10 cellular contexts compared by ENCODE assay signal in the genomic region with DNA sequence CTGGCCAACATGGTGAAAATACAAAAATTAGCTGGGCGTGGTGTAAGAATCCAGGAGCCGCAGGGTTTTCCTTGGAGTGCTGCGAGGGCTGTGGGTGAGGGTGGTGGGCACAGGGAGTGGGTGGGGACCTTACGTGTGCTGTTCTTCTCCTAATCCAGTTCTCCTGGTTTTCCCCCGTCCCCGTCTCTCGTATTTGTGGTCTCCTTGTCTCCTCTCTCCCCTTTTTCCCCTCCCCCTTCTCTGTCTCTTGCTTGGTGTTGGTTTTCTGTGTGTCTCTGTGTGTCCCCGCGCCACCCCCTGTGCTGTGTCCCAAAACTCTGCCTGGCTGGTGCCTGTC. TPM values are rescaled to one million over a fixed set of nuclear protein-coding genes. Genes with fewer than 3 reads are reported as not detected.
DNase-seq lines count a peak whose midpoint lies in the region; ATAC-seq, FAIRE-seq and TF ChIP-seq lines count a peak whose summit lies in the region.
"Had no signal": no experiment of that assay in that cellular context is flagged by ENCODE, and none has a peak within 500 bp of the region (broad histone marks: within the 10 kb centered on the region; RNA-seq: fewer than 3 reads in every experiment).

No MANE protein-coding gene starts in this region.

- H2BK120ac ChIP-seq in H9 (ENCODE audit: low read depth, low read length, poor library complexity, severe bottlenecking), result no peak overlapping the region

- H3K79me1 ChIP-seq in H9 (ENCODE audit: insufficient read depth, low read depth, low read length, poor library complexity, severe bottlenecking), result peaks cover 8% of the 10 kb centered on the region

- peak overlapping the region; percentile 92 to 97 for H3K4me3 Mint-ChIP-seq in H9
- H3K4me3 Mint-ChIP-seq in activated T-helper 17 cell treated with anti-CD3 and anti-CD28 coated beads, Interleukin-2, amount 50 U/mL, for 72 hours, result peak overlapping the region; percentile 96

- no peak overlapping the region for H3K27ac ChIP-seq in H9 (ENCODE audit: insufficient read length, low read depth, low read length)
- no peak overlapping the region for H3K27ac ChIP-seq in hepatocyte
- peak overlapping the region; percentile 92 for H3K27ac ChIP-seq in skeletal muscle tissue (ENCODE audit: low read depth, low read length)

- ATAC-seq in activated T-helper 17 cell treated with anti-CD3 and anti-CD28 coated beads, Interleukin-2, amount 50 U/mL, for 72 hours (replicated peaks), result no peak
- ATAC-seq in GM18868 (IDR thresholded peaks at IDR 0.05; ENCODE audit: unreplicated experiment) (no peak), GM19023 (IDR thresholded peaks at IDR 0.05; ENCODE audit: unreplicated experiment) (no peak)

- H3K56ac ChIP-seq in H9 (ENCODE audit: insufficient read length, low read depth, low read length), result no peak overlapping the region

- H2AFZ ChIP-seq in H9 (ENCODE audit: low read length) (no peak overlapping the region), hepatocyte (no peak overlapping the region)

- H3K4me1 ChIP-seq in H9 (ENCODE audit: insufficient read depth, low read length) (peaks cover 6% of the 10 kb centered on the region; the same call in 1 of the 2 replicates), hepatocyte (ENCODE audit: insufficient read depth) (peaks cover 7% of the 10 kb centered on the region), skeletal muscle tissue (ENCODE audit: control insufficient read depth in 3 of 3, insufficient read depth in 3 of 3, low read length in 3 of 3) (peaks cover 36 to 44% (median 39%) of the 10 kb centered on the region in 3 donors)

- H3K4me2 ChIP-seq in H9 (ENCODE audit: insufficient read depth, insufficient read length, low read length) (peak overlapping the region; percentile 100), hepatocyte (peak overlapping the region; percentile 94)

- no peak for FAIRE-seq in D721Med (lab: Jason Lieb, UNC)

- H3K9ac ChIP-seq in H9 (ENCODE audit: extremely low read depth, insufficient read length, low read length), result no peak overlapping the region
- peak overlapping the region; percentile 86 to 92 (median 89) for H3K9ac ChIP-seq in skeletal muscle tissue (ENCODE audit: low read depth in 1 of 3, low read length in 3 of 3)

- H3T11ph ChIP-seq in H9 (ENCODE audit: low read length), result no peak overlapping the region

- H3K9me3 ChIP-seq in H9 (ENCODE audit: control insufficient read depth, low read depth, low read length) (no peaks in the 10 kb centered on the region), hepatocyte (ENCODE audit: low read depth) (no peaks in the 10 kb centered on the region), skeletal muscle tissue (ENCODE audit: control insufficient read depth in 3 of 3, low read length in 3 of 3) (no peaks in the 10 kb centered on the region)

- DNase-seq in H9 (no peak), hepatocyte (ENCODE audit: low spot score) (no peak), D721Med (ENCODE audit: insufficient read length, low spot score) (no peak), T-helper 9 cell (no peak)

- no peak overlapping the region for H3K4ac ChIP-seq in H9 (ENCODE audit: low read depth, low read length)

- no peak overlapping the region for H2BK15ac ChIP-seq in H9 (ENCODE audit: low read depth, low read length)

- no peak overlapping the region for H4K8ac ChIP-seq in H9 (replicated peaks; ENCODE audit: insufficient read length, low read depth, low read length)

- H2BK12ac ChIP-seq in H9 (ENCODE audit: insufficient read length, low read depth, low read length), result no peak overlapping the region

- H3K23ac ChIP-seq in H9 (ENCODE audit: insufficient read length, low read depth, low read length), result no peak overlapping the region

- H3K9me3 Mint-ChIP-seq in H9, result no peaks in the 10 kb centered on the region
- no peaks in the 10 kb centered on the region for H3K9me3 Mint-ChIP-seq in activated T-helper 17 cell treated with anti-CD3 and anti-CD28 coated beads, Interleukin-2, amount 50 U/mL, for 72 hours

- H3K27ac Mint-ChIP-seq in H9, result peak overlapping the region; percentile 43 to 96 (median 88); a peak in 5 of 7 replicates
- H3K27ac Mint-ChIP-seq in activated T-helper 17 cell treated with anti-CD3 and anti-CD28 coated beads, Interleukin-2, amount 50 U/mL, for 72 hours, result peak overlapping the region; percentile 95

- H3K4me3 ChIP-seq in hepatocyte (peak overlapping the region; percentile 4), skeletal muscle tissue (ENCODE audit: low read length in 3 of 3) (peak overlapping the region; percentile 82 to 91 (median 83))

- H4K5ac ChIP-seq in H9 (ENCODE audit: insufficient read length, low read depth, low read length), result no peak overlapping the region

- no CpG with 5 or more reads among the region's 9 CpGs for WGBS in H9 (ENCODE audit: extremely low coverage, insufficient read length, low lambda C conversion rate)
- 85% methylated on average over 4 of the region's 9 CpGs for WGBS in hepatocyte (ENCODE audit: low lambda C conversion rate, missing lambda C conversion rate)

- peaks cover 39 to 53% (median 51%) of the 10 kb centered on the region in 3 experiments for H3K36me3 Mint-ChIP-seq in H9 (ENCODE audit: insufficient read depth in 1 of 3, low read depth in 3 of 3)
- H3K36me3 Mint-ChIP-seq in activated T-helper 17 cell treated with anti-CD3 and anti-CD28 coated beads, Interleukin-2, amount 50 U/mL, for 72 hours (ENCODE audit: low read depth), result peaks cover 62% of the 10 kb centered on the region

- H3K14ac ChIP-seq in H9 (ENCODE audit: insufficient read depth, low read length), result no peak overlapping the region

- no peak overlapping the region for H2BK20ac ChIP-seq in H9 (ENCODE audit: low read depth, low read length, poor library complexity, severe bottlenecking)

- H3K27me3 Mint-ChIP-seq in H9 (ENCODE audit: low read depth), result no peaks in the 10 kb centered on the region
- H3K27me3 Mint-ChIP-seq in activated T-helper 17 cell treated with anti-CD3 and anti-CD28 coated beads, Interleukin-2, amount 50 U/mL, for 72 hours, result no peaks in the 10 kb centered on the region

- H2AK5ac ChIP-seq in H9 (ENCODE audit: insufficient read length, low read length), result no peak overlapping the region

- H3K36me3 ChIP-seq in hepatocyte (replicated peaks; ENCODE audit: insufficient read depth, low read depth) (no peaks in the 10 kb centered on the region), skeletal muscle tissue (ENCODE audit: control insufficient read depth in 3 of 3, insufficient read depth in 3 of 3, low read length in 3 of 3) (peaks cover 31 to 35% (median 35%) of the 10 kb centered on the region in 3 donors)

- no peaks in the 10 kb centered on the region for H3K9me2 ChIP-seq in hepatocyte (replicated peaks; ENCODE audit: insufficient read depth)

- H3K27me3 ChIP-seq in H9 (ENCODE audit: insufficient read depth, low read length), result no peaks in the 10 kb centered on the region
- no peaks in the 10 kb centered on the region for H3K27me3 ChIP-seq in hepatocyte
- no peaks in the 10 kb centered on the region for H3K27me3 ChIP-seq in skeletal muscle tissue (ENCODE audit: control insufficient read depth in 3 of 3, insufficient read depth in 3 of 3, low read length in 3 of 3)

- peaks cover 5% of the 10 kb centered on the region for H4K20me1 ChIP-seq in H9 (ENCODE audit: control insufficient read depth, insufficient read depth, insufficient read length)
- peaks cover 3% of the 10 kb centered on the region for H4K20me1 ChIP-seq in hepatocyte (ENCODE audit: insufficient read depth, poor library complexity, severe bottlenecking)

- H4K91ac ChIP-seq in H9 (ENCODE audit: insufficient read length, low read depth, low read length), result no peak overlapping the region

- H3K79me2 ChIP-seq in H9 (ENCODE audit: insufficient read depth, low read length) (peaks cover 8% of the 10 kb centered on the region; the same call in 1 of the 2 replicates), hepatocyte (peaks cover 33% of the 10 kb centered on the region)

- peaks cover 8% of the 10 kb centered on the region for H3K23me2 ChIP-seq in H9 (ENCODE audit: insufficient read length, low read depth, low read length, poor library complexity, severe bottlenecking)

- H2BK5ac ChIP-seq in H9 (ENCODE audit: insufficient read length, low read length), result no peak overlapping the region

- H3K18ac ChIP-seq in H9 (ENCODE audit: insufficient read length, low read depth, low read length), result no peak overlapping the region

- peaks cover 9 to 22% of the 10 kb centered on the region in 2 experiments for H3K4me1 Mint-ChIP-seq in H9
- H3K4me1 Mint-ChIP-seq in activated T-helper 17 cell treated with anti-CD3 and anti-CD28 coated beads, Interleukin-2, amount 50 U/mL, for 72 hours, result peaks cover 20% of the 10 kb centered on the region

- TF ChIP-seq CTCF in H9 (conservative IDR thresholded peaks at IDR 0.05), result no peak
- no peak for TF ChIP-seq CTCF in hepatocyte (IDR thresholded peaks at IDR 0.05; ENCODE audit: poor library complexity)
- TF ChIP-seq CTCF in D721Med (IDR thresholded peaks at IDR 0.05; ENCODE audit: insufficient read depth, missing control alignments), result no peak

RNA-seq across cellular contexts. Expression of a gene that starts 1.7 kb away (rescaled TPM):
- total RNA-seq in H9 (2021), result 377 and 388 TPM in 2 replicates
- total RNA-seq in activated T-helper 17 cell treated with anti-CD3 and anti-CD28 coated beads, Interleukin-2, amount 50 U/mL, for 72 hours, result 100 to 1,000 TPM; 126 to 127 TPM
- total RNA-seq in hepatocyte, result 140 and 143 TPM in 2 replicates
- 215 and 217 TPM in 2 replicates for polyA plus RNA-seq in hepatocyte
- 450 TPM for total RNA-seq in skeletal muscle tissue

RNA-seq across cellular contexts. Expression of a gene that starts 24.2 kb away (rescaled TPM):
- total RNA-seq in H9 (2021) (not detected in 2 replicates), hepatocyte (not detected in 2 replicates), skeletal muscle tissue (not detected)
- total RNA-seq in activated T-helper 17 cell treated with anti-CD3 and anti-CD28 coated beads, Interleukin-2, amount 50 U/mL, for 72 hours, result not detected
- not detected in 2 replicates for polyA plus RNA-seq in hepatocyte
- total RNA-seq: pulmonary artery endothelial cell had no signal
- polyA plus RNA-seq: adipose tissue had no signal

RNA-seq across cellular contexts. Expression of a gene that starts 34.8 kb away (rescaled TPM):
- total RNA-seq in H9 (2021) (325 and 332 TPM in 2 replicates), hepatocyte (93.3 and 139 TPM in 2 replicates), skeletal muscle tissue (93.9 TPM)
- 100 to 1,000 TPM; 274 to 467 TPM for total RNA-seq in activated T-helper 17 cell treated with anti-CD3 and anti-CD28 coated beads, Interleukin-2, amount 50 U/mL, for 72 hours
- polyA plus RNA-seq in hepatocyte, result 91.5 and 96.7 TPM in 2 replicates

RNA-seq across cellular contexts. Expression of a gene that starts 41.6 kb away (rescaled TPM):
- total RNA-seq in H9 (2021) (0.13 and 0.15 TPM in 2 replicates), hepatocyte (not detected in 2 replicates), skeletal muscle tissue (not detected)
- under 1 TPM in 1 of 2 donors, not detected in 1; 0.16 TPM for total RNA-seq in activated T-helper 17 cell treated with anti-CD3 and anti-CD28 coated beads, Interleukin-2, amount 50 U/mL, for 72 hours
- 0.09 and 0.15 TPM in 2 replicates for polyA plus RNA-seq in hepatocyte
- total RNA-seq: pulmonary artery endothelial cell had no signal
